ENCODE assay signal across 23 cellular contexts in the genomic region with DNA sequence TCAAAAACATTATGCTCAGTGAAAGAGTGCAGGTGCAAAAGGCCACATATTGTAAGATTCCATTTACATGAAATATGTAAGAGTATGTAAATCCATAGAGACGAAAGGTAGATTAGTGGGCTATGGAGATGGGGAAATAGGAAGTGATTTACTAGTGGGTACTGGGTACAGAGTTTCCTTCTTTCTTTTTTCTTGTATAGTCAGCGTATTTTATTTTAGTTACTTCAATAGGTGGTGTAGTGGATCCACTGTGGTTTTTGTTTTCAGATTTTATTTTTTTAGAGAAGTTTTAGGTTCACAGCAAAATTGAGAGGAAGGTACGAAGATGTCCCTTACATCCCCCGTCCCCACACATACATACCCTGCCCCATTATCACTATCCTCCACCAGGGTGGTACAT.
"Had no signal": no experiment of that assay in that cellular context is flagged by ENCODE, and none has a peak within 500 bp of the region (broad histone marks: within the 10 kb centered on the region; RNA-seq: fewer than 3 reads in every experiment).

No MANE protein-coding gene starts in this region.

- H3K9me3 ChIP-seq: colonic mucosa, esophagus squamous epithelium, gastrocnemius medialis, heart right ventricle, left lung, lower lobe of right lung had no signal

- H3K4me1 ChIP-seq: colonic mucosa, esophagus squamous epithelium, gastrocnemius medialis, heart right ventricle, left lung, lower lobe of right lung had no signal

- DNase-seq: colonic mucosa; cortex of kidney; effector CD8-positive, alpha-beta T cell; effector memory CD8-positive, alpha-beta T cell; endodermal cell; erythroblast; esophagus squamous epithelium; foreskin melanocyte; gastrocnemius medialis; glutamatergic neuron; heart right ventricle; hippocampal formation; left cardiac atrium; left lung; left ventricle myocardium superior; lower lobe of right lung; mesenchymal stem cell; midbrain had no signal

- H3K27ac ChIP-seq: colonic mucosa, epithelial cell of prostate, esophagus squamous epithelium, gastrocnemius medialis, heart right ventricle, left lung, lower lobe of right lung had no signal

- H3K36me3 ChIP-seq: colonic mucosa, esophagus squamous epithelium, gastrocnemius medialis, heart right ventricle, left lung, lower lobe of right lung had no signal

- H3K27me3 ChIP-seq: colonic mucosa, esophagus squamous epithelium, gastrocnemius medialis had no signal

- ATAC-seq: effector memory CD8-positive, alpha-beta T cell; esophagus mucosa; gastrocnemius medialis; heart right ventricle; left cardiac atrium; left lung; left ventricle myocardium superior; lower lobe of right lung had no signal

- H3K4me3 ChIP-seq: colonic mucosa, esophagus squamous epithelium, gastrocnemius medialis, heart right ventricle, left lung, lower lobe of right lung had no signal

- FAIRE-seq: endometrium, islet of Langerhans, keratinocyte had no signal
